ENCODE assay signal across 20 cellular contexts in genomic region chr16:67499159-67499558, GRCh38. TPM values are rescaled to one million over a fixed set of nuclear protein-coding genes. Genes with fewer than 3 reads are reported as not detected.
A peak's percentile ranks its signal among the peaks of the same experiment; 100 is the strongest.
DNase-seq lines count a peak whose midpoint lies in the region; ATAC-seq and TF ChIP-seq lines count a peak whose summit lies in the region.
"Had no signal": no experiment of that assay in that cellular context is flagged by ENCODE, and none has a peak within 500 bp of the region (broad histone marks: within the 10 kb centered on the region; RNA-seq: fewer than 3 reads in every experiment).

No MANE protein-coding gene starts in this region.

- no peaks in the 10 kb centered on the region for H3K36me3 Mint-ChIP-seq in activated CD4-positive, alpha-beta T cell treated with anti-CD3 and anti-CD28 coated beads for 36 hours (ENCODE audit: low read depth)

- no peak overlapping the region for H3K4me3 ChIP-seq in H7 (ENCODE audit: insufficient read depth, low read depth, low read length)
- H3K4me3 ChIP-seq: BLaER1 treated with 17β-estradiol and CSF1 and Interleukin-3, amounts not matched to agents 10 nM and 100 nM; coronary artery; SJCRH30 had no signal

- no peaks in the 10 kb centered on the region for H3K36me3 ChIP-seq in H7 (replicated peaks; ENCODE audit: control insufficient read depth, insufficient read depth, low read length)
- H3K36me3 ChIP-seq: SJCRH30 had no signal

- peaks cover 3% of the 10 kb centered on the region for H3K27me3 ChIP-seq in H7 (ENCODE audit: control insufficient read depth, insufficient read depth, low read length)
- H3K27me3 ChIP-seq: BLaER1 treated with 17β-estradiol and CSF1 and Interleukin-3, amounts not matched to agents 10 nM and 100 nM; SJCRH30 had no signal

- CTCF ChIA-PET in activated CD4-positive, alpha-beta T cell treated with anti-CD3 and anti-CD28 coated beads for 36 hours (lab: Charles Lee), result interaction anchor here (22.2 kb wide), 1 partner anchor 17 kb away, joined by 390 read pairs; no protein-coding TSS in a partner anchor

- DNase-seq in AG20443 (ENCODE audit: low spot score), result peak; percentile 75
- peak; percentile 9 for DNase-seq in H7
- peak; percentile 88 for DNase-seq in fibroblast of peridontal ligament (ENCODE audit: extremely low read depth)
- no peak for DNase-seq in omental fat pad (ENCODE audit: low spot score)
- DNase-seq in DMS79 (lab: John Stamatoyannopoulos, UW), result no peak
- DNase-seq in activated CD4-positive, alpha-beta T cell treated with anti-CD3 and anti-CD28 coated beads for 36 hours, result no peak
- DNase-seq in NCI-H1105 treated with DMSO at 0.1 percent for 48 hours (lab: John Stamatoyannopoulos, UW), result no peak
- DNase-seq in DMS114 treated with DMSO at 0.1 percent for 48 hours (lab: John Stamatoyannopoulos, UW; ENCODE audit: unreplicated experiment), result no peak
- DNase-seq: activated CD4-positive, alpha-beta T cell treated with anti-CD3 and anti-CD28 coated beads for 48 hours; activated T-cell treated with anti-CD3 and anti-CD28 coated beads, Interleukin-2, amount 50 U/mL, for 4 hours; amniotic stem cell; DMS79 treated with DMSO at 0.1 percent for 48 hours; hippocampal formation; left colon; SJCRH30 had no signal

- POLR2A ChIA-PET in activated CD4-positive, alpha-beta T cell treated with anti-CD3 and anti-CD28 coated beads for 36 hours (lab: Charles Lee), result interaction anchor here (0.7 kb wide), 1 partner anchor 15 kb away, joined by 3 read pairs; no protein-coding TSS in a partner anchor

- TF ChIP-seq CTCF in omental fat pad (IDR thresholded peaks at IDR 0.05), result no peak

- no peaks in the 10 kb centered on the region for H3K9me3 Mint-ChIP-seq in activated CD4-positive, alpha-beta T cell treated with anti-CD3 and anti-CD28 coated beads for 36 hours (ENCODE audit: low read depth)
- H3K9me3 Mint-ChIP-seq: activated T-cell treated with anti-CD3 and anti-CD28 coated beads, Interleukin-2, amount 50 U/mL, for 4 hours had no signal

- peak; percentile 74 for ATAC-seq in omental fat pad (ENCODE audit: low FRiP score)
- no peak for ATAC-seq in activated CD4-positive, alpha-beta T cell treated with anti-CD3 and anti-CD28 coated beads for 36 hours
- ATAC-seq: activated T-cell treated with anti-CD3 and anti-CD28 coated beads, Interleukin-2, amount 50 U/mL, for 4 hours; left colon had no signal

- peaks cover 9% of the 10 kb centered on the region for H3K4me1 Mint-ChIP-seq in activated CD4-positive, alpha-beta T cell treated with anti-CD3 and anti-CD28 coated beads for 36 hours

- H3K27me3 Mint-ChIP-seq in activated CD4-positive, alpha-beta T cell treated with anti-CD3 and anti-CD28 coated beads for 36 hours, result no peaks in the 10 kb centered on the region
- H3K27me3 Mint-ChIP-seq: progenitor cell of endocrine pancreas had no signal

- H3K4me3 Mint-ChIP-seq in activated CD4-positive, alpha-beta T cell treated with anti-CD3 and anti-CD28 coated beads for 36 hours, result no peak overlapping the region
- H3K4me3 Mint-ChIP-seq: activated T-cell treated with anti-CD3 and anti-CD28 coated beads, Interleukin-2, amount 50 U/mL, for 4 hours had no signal

- H3K27ac Mint-ChIP-seq in activated CD4-positive, alpha-beta T cell treated with anti-CD3 and anti-CD28 coated beads for 36 hours, result no peak overlapping the region
- H3K27ac Mint-ChIP-seq: progenitor cell of endocrine pancreas had no signal

- intact Hi-C loops in activated CD4-positive, alpha-beta T cell treated with anti-CD3 and anti-CD28 coated beads for 36 hours (cut with DNase I, micrococcal nuclease), result no loop called here

RNA-seq across cellular contexts. Expression of gene AGRP, which starts 15.8 kb away (rescaled TPM):
- 1.1 TPM in 1 of 2 replicates, not detected in the other for total RNA-seq in H7 (2014; rRNA removed; shearing (Covaris generic))
- total RNA-seq in omental fat pad, result not detected
- not detected for total RNA-seq in activated CD4-positive, alpha-beta T cell treated with anti-CD3 and anti-CD28 coated beads for 36 hours
- total RNA-seq: activated T-cell treated with anti-CD3 and anti-CD28 coated beads, Interleukin-2, amount 50 U/mL, for 4 hours; left colon; LHCN-M2; progenitor cell of endocrine pancreas; SJCRH30; subcutaneous adipose tissue had no signal

RNA-seq across cellular contexts. Expression of gene ATP6V0D1, which starts 18.2 kb away (rescaled TPM):
- total RNA-seq in H7 (2014; rRNA removed; shearing (Covaris generic)), result 58.4 and 76.9 TPM in 2 replicates
- total RNA-seq in omental fat pad, result 100 to 1,000 TPM in 3 of 4 donors, 10 to 100 TPM in 1; 67.8 to 154 (median 124) TPM
- 10 to 100 TPM; 16.3 to 17.3 TPM for total RNA-seq in activated CD4-positive, alpha-beta T cell treated with anti-CD3 and anti-CD28 coated beads for 36 hours

RNA-seq across cellular contexts. Expression of gene RIPOR1, which starts 29.5 kb away (rescaled TPM):
- 8.5 and 9.5 TPM in 2 replicates for total RNA-seq in H7 (2014; rRNA removed; shearing (Covaris generic))
- total RNA-seq in omental fat pad, result 10 to 100 TPM; 27.4 to 91.1 (median 64.8) TPM
- 10 to 100 TPM; 18.9 to 24.1 TPM for total RNA-seq in activated CD4-positive, alpha-beta T cell treated with anti-CD3 and anti-CD28 coated beads for 36 hours

Comparison
In these comparisons a context has a peak if more than half of its experiments do, and no peak if none do; other contexts are left out.
1. DNase-seq: peak in AG20443 (single experiment), H7 (single experiment) and fibroblast of peridontal ligament (single experiment); none in omental fat pad (single experiment), DMS79 (single experiment), activated CD4-positive, alpha-beta T cell treated with anti-CD3 and anti-CD28 coated beads for 36 hours (single experiment), NCI-H1105 treated with DMSO at 0.1 percent for 48 hours (single experiment) and DMS114 treated with DMSO at 0.1 percent for 48 hours (single experiment).